ENCODE assay signal across 11 cellular contexts in genomic region chr5:157485811-157486739, GRCh38. TPM values are rescaled to one million over a fixed set of nuclear protein-coding genes. Genes with fewer than 3 reads are reported as not detected.
DNase-seq lines count a peak whose midpoint lies in the region; ATAC-seq and TF ChIP-seq lines count a peak whose summit lies in the region.
"Had no signal": no experiment of that assay in that cellular context is flagged by ENCODE, and none has a peak within 500 bp of the region (broad histone marks: within the 10 kb centered on the region; RNA-seq: fewer than 3 reads in every experiment).

No MANE protein-coding gene starts in this region.

- H3K4me3 Mint-ChIP-seq in Caco-2 (ENCODE audit: unreplicated experiment) (no peak overlapping the region), glutamatergic neuron (ENCODE audit: unreplicated experiment) (no peak overlapping the region)
- H3K4me3 Mint-ChIP-seq in central memory CD8-positive, alpha-beta T cell = peak overlapping the region; percentile 6
- H3K4me3 Mint-ChIP-seq: brain had no signal

- H3K27ac Mint-ChIP-seq in Caco-2 (ENCODE audit: unreplicated experiment) (peak overlapping the region; percentile 77), glutamatergic neuron (ENCODE audit: unreplicated experiment) (no peak overlapping the region)
- H3K27ac Mint-ChIP-seq in central memory CD8-positive, alpha-beta T cell (ENCODE audit: low read depth) = no peak overlapping the region

- H3K27me3 ChIP-seq in Caco-2 (replicated peaks; ENCODE audit: control insufficient read depth, insufficient read depth, low read length) = no peaks in the 10 kb centered on the region

- no peaks in the 10 kb centered on the region for H3K9me3 ChIP-seq in Caco-2

- H3K4me1 Mint-ChIP-seq in Caco-2 (ENCODE audit: low read depth, unreplicated experiment) = peaks cover 8% of the 10 kb centered on the region
- peaks cover 17% of the 10 kb centered on the region for H3K4me1 Mint-ChIP-seq in central memory CD8-positive, alpha-beta T cell
- peaks cover 5% of the 10 kb centered on the region for H3K4me1 Mint-ChIP-seq in glutamatergic neuron (ENCODE audit: low read depth, unreplicated experiment)
- H3K4me1 Mint-ChIP-seq: brain had no signal

- ATAC-seq in GM19043 (IDR thresholded peaks at IDR 0.05; ENCODE audit: low read depth, unreplicated experiment) = peak; percentile 23
- ATAC-seq in HG02973 (IDR thresholded peaks at IDR 0.05; ENCODE audit: unreplicated experiment) = peak; percentile 37
- peak; percentile 61 for ATAC-seq in central memory CD8-positive, alpha-beta T cell (replicated peaks; ENCODE audit: extremely low read depth, poor library complexity, severe bottlenecking)

- DNase-seq in Caco-2 (peak in 1 of 2 experiments; percentile 11), NCI-H1694 (lab: John Stamatoyannopoulos, UW) (no peak), Kasumi-1 (lab: John Stamatoyannopoulos, UW) (no peak), glutamatergic neuron (no peak)
- no peak for DNase-seq in central memory CD8-positive, alpha-beta T cell (ENCODE audit: low spot score in 2 of 2)
- DNase-seq in activated CD4-positive, alpha-beta T cell treated with anti-CD3 and anti-CD28 coated beads, Interleukin-2, amount 50 U/mL, for 4 hours = no peak
- DNase-seq: foreskin fibroblast; stimulated activated CD4-positive, alpha-beta T cell treated with anti-CD3 and anti-CD28 coated beads, Interleukin-4, amount 100 ng/mL, for 1 hour had no signal

- H3K36me3 Mint-ChIP-seq in Caco-2 (ENCODE audit: insufficient read depth, unreplicated experiment) = peaks cover 47% of the 10 kb centered on the region
- peaks cover 23% of the 10 kb centered on the region for H3K36me3 Mint-ChIP-seq in central memory CD8-positive, alpha-beta T cell (ENCODE audit: insufficient read depth)
- peaks cover 18% of the 10 kb centered on the region for H3K36me3 Mint-ChIP-seq in glutamatergic neuron (ENCODE audit: unreplicated experiment)

- no TSS peak for BruUV-seq in Caco-2 (replicated peaks; lab: Mats Ljungman, UMichigan)

- H3K36me3 ChIP-seq in Caco-2 (ENCODE audit: control insufficient read depth, insufficient read depth, low read length) = no peaks in the 10 kb centered on the region; the same call in 1 of the 2 replicates

- TF ChIP-seq CTCF in Caco-2 (IDR thresholded peaks at IDR 0.05; ENCODE audit: insufficient read depth in 1 of 2, low read depth in 1 of 2, low read length in 1 of 2, severe bottlenecking in 1 of 2, unreplicated experiment in 1 of 2) (no peak), glutamatergic neuron (IDR thresholded peaks at IDR 0.05; ENCODE audit: partially characterized antibody, unreplicated experiment) (no peak)

- POLR2A ChIA-PET in Caco-2 (lab: Charles Lee) = no interaction called here

- CTCF ChIA-PET in Caco-2 (lab: Charles Lee) = interaction anchor here (0.6 to 1.1 kb wide), 4 partner anchors 166 to 257 kb away, joined by 3 read pairs; partner anchors contain the start of gene SOX30

- no peaks in the 10 kb centered on the region for H3K4me1 ChIP-seq in Caco-2

- H3K9me3 Mint-ChIP-seq in Caco-2 (ENCODE audit: unreplicated experiment) (no peaks in the 10 kb centered on the region), glutamatergic neuron (ENCODE audit: unreplicated experiment) (peaks cover 4% of the 10 kb centered on the region)
- no peaks in the 10 kb centered on the region for H3K9me3 Mint-ChIP-seq in central memory CD8-positive, alpha-beta T cell

- H3K27me3 Mint-ChIP-seq in Caco-2 (ENCODE audit: insufficient read depth, unreplicated experiment) (no peaks in the 10 kb centered on the region), glutamatergic neuron (ENCODE audit: unreplicated experiment) (peaks cover 5% of the 10 kb centered on the region)
- no peaks in the 10 kb centered on the region for H3K27me3 Mint-ChIP-seq in central memory CD8-positive, alpha-beta T cell

- no peak overlapping the region for H3K4me3 ChIP-seq in Caco-2 (ENCODE audit: low read depth, low read length)

- intact Hi-C loops in Caco-2 (cut with micrococcal nuclease; ENCODE audit: unreplicated experiment) = no loop called here

RNA-seq across cellular contexts. Expression of gene NIPAL4, which starts 26.1 kb away (rescaled TPM):
- total RNA-seq in Caco-2 (2022) (0.81 and 0.86 TPM in 2 replicates), glutamatergic neuron (ENCODE audit: unreplicated experiment) (not detected)
